8 cellular contexts compared by ENCODE assay signal in the genomic region with DNA sequence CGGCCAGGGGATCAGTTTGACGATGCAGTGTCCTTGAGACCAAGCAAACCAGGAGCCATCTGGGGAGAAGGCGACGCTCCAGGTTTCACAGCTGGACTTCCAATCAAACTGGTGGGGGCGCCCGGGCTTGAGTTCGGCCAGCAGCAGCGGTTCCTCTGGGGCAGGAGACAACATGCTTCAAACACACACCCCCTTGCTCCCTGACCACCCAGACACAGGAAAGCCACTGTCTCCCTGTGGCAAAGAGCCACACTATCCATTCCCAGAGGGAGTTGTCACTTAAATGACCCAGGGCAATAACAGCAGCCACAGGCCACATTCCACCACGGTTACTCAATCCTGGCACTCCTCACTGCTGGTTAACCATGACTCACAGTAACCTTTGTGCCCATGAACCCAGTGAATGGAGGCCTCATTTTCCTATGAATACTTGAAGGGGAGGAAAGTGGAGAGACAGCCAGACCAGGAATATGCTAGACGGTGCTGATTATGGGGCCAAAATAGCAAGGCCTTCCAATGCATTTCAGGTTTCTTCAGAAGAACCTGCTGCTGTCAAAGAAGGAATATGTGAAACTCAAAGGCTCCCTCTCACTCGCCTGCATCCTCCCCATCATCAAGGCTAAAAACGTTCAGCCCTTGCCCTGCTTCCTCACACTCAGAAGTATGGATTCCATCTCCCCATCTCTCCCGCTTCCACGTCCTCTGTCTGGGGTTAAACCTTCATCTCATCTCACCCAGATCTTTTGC. TPM values are rescaled to one million over a fixed set of nuclear protein-coding genes. Genes with fewer than 3 reads are reported as not detected.
DNase-seq lines count a peak whose midpoint lies in the region; ATAC-seq, FAIRE-seq and TF ChIP-seq lines count a peak whose summit lies in the region.

No MANE protein-coding gene starts in this region.

- no peak overlapping the region for H2AFZ ChIP-seq in GM23338

- H3K36me3 ChIP-seq in GM23338 (ENCODE audit: insufficient read depth) = peaks cover 19% of the 10 kb centered on the region; the same call in 1 of the 2 replicates

- H3K27ac ChIP-seq in GM23338 (ENCODE audit: low read depth) = peak overlapping the region; percentile 18

- H3K27me3 ChIP-seq in GM23338 (ENCODE audit: insufficient read depth) = no peaks in the 10 kb centered on the region

- peaks cover 2% of the 10 kb centered on the region for H3K27me3 Mint-ChIP-seq in GM23338 (ENCODE audit: insufficient read depth, low read depth, poor library complexity)
- H3K27me3 Mint-ChIP-seq in natural killer cell treated with Interleukin-12 subunit alpha and Interleukin-12 subunit beta and Interleukin-15 and Interleukin-18, amount 100 ng/mL, for 72 hours = no peaks in the 10 kb centered on the region

- ATAC-seq in GM23338 (no peak), HG03039 (IDR thresholded peaks at IDR 0.05; ENCODE audit: unreplicated experiment) (no peak), HG02623 (IDR thresholded peaks at IDR 0.05; ENCODE audit: unreplicated experiment) (no peak)
- ATAC-seq in natural killer cell treated with Interleukin-12 subunit alpha and Interleukin-12 subunit beta and Interleukin-15 and Interleukin-18, amount 100 ng/mL, for 72 hours = peak; percentile 50

- 0 out of 2 replicates have a peak overlapping the region, but pooled peaks have one; percentile 8 for H3K27ac Mint-ChIP-seq in GM23338
- peak overlapping the region; percentile 55 to 80 for H3K27ac Mint-ChIP-seq in natural killer cell treated with Interleukin-12 subunit alpha and Interleukin-12 subunit beta and Interleukin-15 and Interleukin-18, amount 100 ng/mL, for 72 hours

- H3F3A ChIP-seq in GM23338 (replicated peaks; ENCODE audit: low read depth) = peaks cover 12% of the 10 kb centered on the region; the same call in 1 of the 2 replicates

- H3K4me3 Mint-ChIP-seq in GM23338 = no peak overlapping the region
- H3K4me3 Mint-ChIP-seq in natural killer cell treated with Interleukin-12 subunit alpha and Interleukin-12 subunit beta and Interleukin-15 and Interleukin-18, amount 100 ng/mL, for 72 hours = peak overlapping the region; percentile 60

- peaks cover 45% of the 10 kb centered on the region for H3K36me3 Mint-ChIP-seq in GM23338 (ENCODE audit: low read depth)
- H3K36me3 Mint-ChIP-seq in natural killer cell treated with Interleukin-12 subunit alpha and Interleukin-12 subunit beta and Interleukin-15 and Interleukin-18, amount 100 ng/mL, for 72 hours = peaks cover 12% of the 10 kb centered on the region

- no peaks in the 10 kb centered on the region for H3K4me1 ChIP-seq in GM23338 (ENCODE audit: insufficient read depth)

- peaks cover 17% of the 10 kb centered on the region; the same call in 1 of the 2 replicates for H4K20me1 ChIP-seq in GM23338 (replicated peaks; ENCODE audit: insufficient read depth)

- TF ChIP-seq CTCF in GM23338 (conservative IDR thresholded peaks at IDR 0.05; ENCODE audit: low read depth in 2 of 2) = no peak

- no peak overlapping the region for H3K4me3 ChIP-seq in GM23338

- peak; percentile 4 for DNase-seq in GM23338 (ENCODE audit: low spot score)
- peak; percentile 98 for DNase-seq in SW480 (ENCODE audit: low spot score)
- peak; percentile 93 for DNase-seq in fibroblast of gingiva (ENCODE audit: low read depth)
- no peak for DNase-seq in natural killer cell treated with Interleukin-12 subunit alpha and Interleukin-12 subunit beta and Interleukin-15 and Interleukin-18, amount 100 ng/mL, for 72 hours (ENCODE audit: low spot score)
- DNase-seq in GM12892 (ENCODE audit: insufficient read length) = no peak
- DNase-seq in GM12891 (ENCODE audit: insufficient read length, low spot score) = no peak

- no peaks in the 10 kb centered on the region for H3K9me3 Mint-ChIP-seq in GM23338
- H3K9me3 Mint-ChIP-seq in natural killer cell treated with Interleukin-12 subunit alpha and Interleukin-12 subunit beta and Interleukin-15 and Interleukin-18, amount 100 ng/mL, for 72 hours = no peaks in the 10 kb centered on the region

- peaks cover 19% of the 10 kb centered on the region for H3K4me1 Mint-ChIP-seq in GM23338
- H3K4me1 Mint-ChIP-seq in natural killer cell treated with Interleukin-12 subunit alpha and Interleukin-12 subunit beta and Interleukin-15 and Interleukin-18, amount 100 ng/mL, for 72 hours (ENCODE audit: low read depth in 2 of 2) = peaks cover 25 to 34% of the 10 kb centered on the region in 2 donors

- H3K4me2 ChIP-seq in GM23338 = no peak overlapping the region

- TF ChIP-seq POLR2A in GM12892 (IDR thresholded peaks at IDR 0.05; ENCODE audit: low read depth, low read length) (no peak), GM12891 (IDR thresholded peaks at IDR 0.05; ENCODE audit: low read depth, low read length) (no peak)

- peaks cover 60% of the 10 kb centered on the region for H3K79me2 ChIP-seq in GM23338 (replicated peaks; ENCODE audit: insufficient read depth)

- FAIRE-seq in GM12892 (lab: Jason Lieb, UNC) = no peak
- no peak for FAIRE-seq in GM12891 (lab: Jason Lieb, UNC)

- no peaks in the 10 kb centered on the region for H3K9me2 ChIP-seq in GM23338 (ENCODE audit: insufficient read depth)

TF ChIP-seq in GM23338, 12 proteins besides CTCF, POLR2A, EP300 and RAD21 (continues in another document):
- TF ChIP-seq POLR2AphosphoS5 (IDR thresholded peaks at IDR 0.05; ENCODE audit: low read depth) (no peak), JUNB (IDR thresholded peaks at IDR 0.05; ENCODE audit: unreplicated experiment) (no peak), ZNF331 (CRISPR knock-in tag; IDR thresholded peaks at IDR 0.05; ENCODE audit: low read depth) (no peak), STAT1 (IDR thresholded peaks at IDR 0.05; ENCODE audit: unreplicated experiment) (no peak)

TF ChIP-seq in GM12891, 5 proteins besides CTCF, POLR2A, EP300 and RAD21:
- TF ChIP-seq POLR2AphosphoS5 (IDR thresholded peaks at IDR 0.05; ENCODE audit: low read depth, low read length) (no peak), SPI1 (IDR thresholded peaks at IDR 0.05; ENCODE audit: low read depth, low read length) (no peak), TAF1 (IDR thresholded peaks at IDR 0.05; ENCODE audit: low read depth, low read length) (no peak), PAX5 (IDR thresholded peaks at IDR 0.05; ENCODE audit: insufficient read depth, low read length, severe bottlenecking) (no peak), POU2F2 (IDR thresholded peaks at IDR 0.05; ENCODE audit: low read depth, low read length) (no peak)

RNA-seq across cellular contexts. Expression of a gene that starts 8.5 kb away (rescaled TPM):
- 53.2 and 60.8 TPM in 2 replicates for total RNA-seq in GM23338 (2014; rRNA removed; shearing (Covaris generic))
- polyA plus RNA-seq in GM23338 (2016; fragmentation: Nextera tagmentation; extraction: Ambion mirVana) = 36.6 and 38.8 TPM in 2 replicates
- 10 to 100 TPM; 52.3 to 62.0 TPM for total RNA-seq in natural killer cell treated with Interleukin-12 subunit alpha and Interleukin-12 subunit beta and Interleukin-15 and Interleukin-18, amount 100 ng/mL, for 72 hours
- 40.3 TPM for polyA plus RNA-seq in GM12892 (2012; ENCODE audit: missing spikeins)
- polyA plus RNA-seq in GM12891 (2012; ENCODE audit: low read depth, missing spikeins) = 38.5 TPM

RNA-seq across cellular contexts. Expression of a gene that starts 36.0 kb away (rescaled TPM):
- 53.2 and 56.4 TPM in 2 replicates for total RNA-seq in GM23338 (2014; rRNA removed; shearing (Covaris generic))
- 35.0 and 35.1 TPM in 2 replicates for polyA plus RNA-seq in GM23338 (2016; fragmentation: Nextera tagmentation; extraction: Ambion mirVana)
- total RNA-seq in natural killer cell treated with Interleukin-12 subunit alpha and Interleukin-12 subunit beta and Interleukin-15 and Interleukin-18, amount 100 ng/mL, for 72 hours = 10 to 100 TPM; 34.8 to 62.4 TPM
- polyA plus RNA-seq in GM12892 (2012; ENCODE audit: missing spikeins) = 45.3 TPM
- polyA plus RNA-seq in GM12891 (2012; ENCODE audit: low read depth, missing spikeins) = 28.6 TPM

RNA-seq across cellular contexts. Expression of a gene that starts 51.3 kb away (rescaled TPM):
- 87.5 and 98.5 TPM in 2 replicates for total RNA-seq in GM23338 (2014; rRNA removed; shearing (Covaris generic))
- polyA plus RNA-seq in GM23338 (2016; fragmentation: Nextera tagmentation; extraction: Ambion mirVana) = 48.1 and 52.1 TPM in 2 replicates
- total RNA-seq in natural killer cell treated with Interleukin-12 subunit alpha and Interleukin-12 subunit beta and Interleukin-15 and Interleukin-18, amount 100 ng/mL, for 72 hours = 1 to 10 TPM; 2.6 to 7.3 TPM
- 7.5 TPM for polyA plus RNA-seq in GM12892 (2012; ENCODE audit: missing spikeins)
- 4.3 TPM for polyA plus RNA-seq in GM12891 (2012; ENCODE audit: low read depth, missing spikeins)

Comparison
In these comparisons a context has a peak if more than half of its experiments do, and no peak if none do; other contexts are left out.
1. ATAC-seq: peak in natural killer cell treated with Interleukin-12 subunit alpha and Interleukin-12 subunit beta and Interleukin-15 and Interleukin-18, amount 100 ng/mL, for 72 hours (2 of 2); none in GM23338 (single experiment), HG03039 (single experiment) and HG02623 (single experiment).
2. DNase-seq: peak in GM23338 (single experiment), SW480 (single experiment) and fibroblast of gingiva (single experiment); none in natural killer cell treated with Interleukin-12 subunit alpha and Interleukin-12 subunit beta and Interleukin-15 and Interleukin-18, amount 100 ng/mL, for 72 hours (single experiment), GM12892 (single experiment) and GM12891 (single experiment).
3. RNA of a gene that starts 51.3 kb away (total RNA-seq): 87.5 to 98.5 TPM in GM23338; 2.6 to 7.3 TPM in natural killer cell treated with Interleukin-12 subunit alpha and Interleukin-12 subunit beta and Interleukin-15 and Interleukin-18, amount 100 ng/mL, for 72 hours; every median in the first group is over 10 times any median in the second.